8 cellular contexts compared by ENCODE assay signal in the genomic region with DNA sequence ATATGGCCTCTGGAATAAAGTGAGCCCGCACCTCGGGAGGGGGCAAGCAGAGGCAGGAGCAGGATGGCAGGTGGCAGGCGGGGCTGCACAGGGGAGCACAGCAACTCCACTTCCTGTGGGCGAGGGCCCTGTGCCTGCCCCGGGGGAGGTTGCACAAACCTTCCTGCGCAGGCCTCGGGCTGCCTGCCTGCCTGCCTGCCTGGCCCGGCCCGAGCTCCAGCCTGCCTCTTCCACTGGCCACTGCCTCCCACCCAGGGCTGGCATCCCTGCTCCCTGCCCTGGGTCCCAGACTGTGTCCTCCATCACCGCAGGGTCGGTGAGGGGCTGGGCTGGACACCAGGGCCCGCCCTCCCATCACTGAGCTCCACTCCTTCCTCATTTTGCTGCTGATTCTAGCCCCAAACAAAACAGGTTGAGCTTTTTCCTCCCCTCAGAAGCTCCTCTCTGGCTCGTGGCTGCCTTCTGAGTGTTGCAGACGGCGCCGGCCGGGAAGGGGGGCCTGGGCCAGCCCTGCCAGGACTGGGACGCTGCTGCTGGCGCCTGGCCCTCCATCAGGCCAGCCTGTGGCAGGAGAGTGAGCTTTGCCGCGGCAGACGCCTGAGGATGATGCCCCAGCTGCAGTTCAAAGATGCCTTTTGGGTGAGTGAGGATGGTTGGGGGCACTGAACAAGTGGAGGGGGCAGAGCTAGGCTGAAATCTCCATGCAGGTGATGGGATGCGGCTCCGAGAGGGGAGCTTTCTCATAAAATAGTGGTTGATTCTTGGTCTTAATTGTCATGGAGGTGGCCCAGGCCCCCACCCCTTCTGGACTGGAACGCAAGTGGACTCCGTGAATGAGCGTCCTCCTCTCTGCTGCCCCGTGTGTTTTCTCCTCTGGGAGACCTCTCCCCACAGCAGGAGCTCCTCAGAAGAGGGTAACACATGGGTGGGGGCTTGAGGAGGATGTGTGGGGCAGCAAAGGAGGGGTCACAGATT. TPM values are rescaled to one million over a fixed set of nuclear protein-coding genes. Genes with fewer than 3 reads are reported as not detected.
A peak's percentile ranks its signal among the peaks of the same experiment; 100 is the strongest.
DNase-seq lines count a peak whose midpoint lies in the region; ATAC-seq, FAIRE-seq and TF ChIP-seq lines count a peak whose summit lies in the region.
"Had no signal": no experiment of that assay in that cellular context is flagged by ENCODE, and none has a peak within 500 bp of the region (broad histone marks: within the 10 kb centered on the region; RNA-seq: fewer than 3 reads in every experiment).

A gene (plus strand): TSS at position 156 of the 975 bp plus-strand sequence. CDS start 448 bp downstream, at position 604.

- no peak for FAIRE-seq in RCC 7860 (lab: Jason Lieb, UNC)

- H3K27ac ChIP-seq in esophagus squamous epithelium (peak within 1 kb of the TSS; percentile 32 to 77 (median 68)), prostate gland (peak within 1 kb of the TSS in 1 of 2 donors; percentile 39)
- H3K27ac ChIP-seq: VCaP had no signal

- H3K4me1 ChIP-seq in esophagus squamous epithelium: peaks cover 0 to 46% (median 30%) of the 10 kb centered on the region in 3 donors
- no peaks in the 10 kb centered on the region for H3K4me1 ChIP-seq in prostate gland (replicated peaks)

- no peak for TF ChIP-seq CTCF in esophagus squamous epithelium (IDR thresholded peaks at IDR 0.05)
- TF ChIP-seq CTCF in prostate gland (IDR thresholded peaks at IDR 0.05): no peak

- H3K27me3 ChIP-seq in esophagus squamous epithelium (no peaks in the 10 kb centered on the region), prostate gland (replicated peaks; ENCODE audit: insufficient read depth) (no peaks in the 10 kb centered on the region)

- peak in 1 of 4 donors; percentile 57 for TF ChIP-seq POLR2A in esophagus squamous epithelium (IDR thresholded peaks at IDR 0.05)
- no peak for TF ChIP-seq POLR2A in prostate gland (IDR thresholded peaks at IDR 0.05)

- WGBS in esophagus squamous epithelium, 2 donors: 24 to 50% methylated on average over 5 to 9 of the region's 28 CpGs
- WGBS in prostate gland: 24% methylated on average over 24 of the region's 28 CpGs

- H3K9me3 ChIP-seq in esophagus squamous epithelium (no peaks in the 10 kb centered on the region), prostate gland (no peaks in the 10 kb centered on the region)

- ATAC-seq in GM19455 (IDR thresholded peaks at IDR 0.05; ENCODE audit: unreplicated experiment) (peak; percentile 56), HG03039 (IDR thresholded peaks at IDR 0.05; ENCODE audit: unreplicated experiment) (no peak)

- intact Hi-C loops in esophagus squamous epithelium (cut with DNase I) (no loop called here), prostate gland (cut with DNase I) (no loop called here)

- DNase-seq in MV-4-11 (lab: John Stamatoyannopoulos, UW): peak; percentile 57
- peak; percentile 88 for DNase-seq in activated CD8-positive, alpha-beta memory T cell treated with anti-CD3 and anti-CD28 coated beads for 24 hours
- no peak for DNase-seq in esophagus squamous epithelium (lab: John Stamatoyannopoulos, UW)
- no peak for DNase-seq in prostate gland (ENCODE audit: low spot score)
- DNase-seq in RCC 7860 (ENCODE audit: low spot score): no peak

- no peaks in the 10 kb centered on the region for H3K36me3 ChIP-seq in esophagus squamous epithelium
- no peaks in the 10 kb centered on the region for H3K36me3 ChIP-seq in prostate gland

- peak within 1 kb of the TSS; percentile 3 to 60 (median 33) for H3K4me3 ChIP-seq in esophagus squamous epithelium
- H3K4me3 ChIP-seq in prostate gland: peak within 1 kb of the TSS; percentile 2 to 7

RNA-seq across cellular contexts. Expression of the gene that starts here (rescaled TPM):
- total RNA-seq in esophagus squamous epithelium (1 to 10 TPM in 3 of 4 donors, under 1 TPM in 1; 0.57 to 9.9 (median 5.3) TPM), prostate gland (1 to 10 TPM; 2.1 to 7.0 TPM)

Comparison
In these comparisons a context has a peak if more than half of its experiments do, and no peak if none do; other contexts are left out.
1. DNase-seq: peak in MV-4-11 (single experiment) and activated CD8-positive, alpha-beta memory T cell treated with anti-CD3 and anti-CD28 coated beads for 24 hours (single experiment); none in esophagus squamous epithelium (single experiment), prostate gland (single experiment) and RCC 7860 (single experiment).